8 cellular contexts compared by ENCODE assay signal in genomic region chr1:234373938-234374240, GRCh38. TPM values are rescaled to one million over a fixed set of nuclear protein-coding genes. Genes with fewer than 3 reads are reported as not detected.
DNase-seq lines count a peak whose midpoint lies in the region; ATAC-seq lines count a peak whose summit lies in the region.

No MANE protein-coding gene starts in this region.

- no peaks in the 10 kb centered on the region for H3K9me3 Mint-ChIP-seq in activated CD8-positive, alpha-beta T cell treated with anti-CD3 and anti-CD28 coated beads, Interleukin-2, amount 10 ng/mL, durations not matched to agents 7 days and 5 days (ENCODE audit: insufficient read depth)
- no peaks in the 10 kb centered on the region for H3K9me3 Mint-ChIP-seq in stimulated activated naive CD8-positive, alpha-beta T cell treated with anti-CD3 and anti-CD28 coated beads, Interleukin-15, Interleukin-2, amounts not matched to agents 100 ng/mL and 50 ng/mL, for 24 hours

- DNase-seq in activated CD8-positive, alpha-beta T cell treated with anti-CD3 and anti-CD28 coated beads, Interleukin-2, amount 10 ng/mL, durations not matched to agents 7 days and 5 days = no peak
- DNase-seq in iPS DF 6.9 (ENCODE audit: low read depth, low spot score) = no peak
- DNase-seq in inferior parietal cortex (ENCODE audit: extremely low spot score) = no peak
- DNase-seq in midbrain (lab: John Stamatoyannopoulos, UW) = no peak
- DNase-seq in medulla oblongata (ENCODE audit: extremely low spot score) = no peak

- peak overlapping the region; percentile 97 for H3K4me3 Mint-ChIP-seq in activated CD8-positive, alpha-beta T cell treated with anti-CD3 and anti-CD28 coated beads, Interleukin-2, amount 10 ng/mL, durations not matched to agents 7 days and 5 days
- peak overlapping the region; percentile 96 for H3K4me3 Mint-ChIP-seq in stimulated activated naive CD8-positive, alpha-beta T cell treated with anti-CD3 and anti-CD28 coated beads, Interleukin-15, Interleukin-2, amounts not matched to agents 100 ng/mL and 50 ng/mL, for 24 hours

- no peaks in the 10 kb centered on the region for H3K27me3 Mint-ChIP-seq in activated CD8-positive, alpha-beta T cell treated with anti-CD3 and anti-CD28 coated beads, Interleukin-2, amount 10 ng/mL, durations not matched to agents 7 days and 5 days (ENCODE audit: low read depth)
- H3K27me3 Mint-ChIP-seq in stimulated activated naive CD8-positive, alpha-beta T cell treated with anti-CD3 and anti-CD28 coated beads, Interleukin-15, Interleukin-2, amounts not matched to agents 100 ng/mL and 50 ng/mL, for 24 hours = no peaks in the 10 kb centered on the region

- CTCF ChIA-PET in activated CD8-positive, alpha-beta T cell treated with anti-CD3 and anti-CD28 coated beads, Interleukin-2, amount 10 ng/mL, durations not matched to agents 7 days and 5 days (lab: Charles Lee) = interaction anchor here (0.8 to 3.9 kb wide), 8 partner anchors 10 to 203 kb away, joined by 3 to 17 read pairs (median 8); no protein-coding TSS in a partner anchor

- H3K36me3 Mint-ChIP-seq in activated CD8-positive, alpha-beta T cell treated with anti-CD3 and anti-CD28 coated beads, Interleukin-2, amount 10 ng/mL, durations not matched to agents 7 days and 5 days (ENCODE audit: low read depth) = peaks cover 42% of the 10 kb centered on the region
- peaks cover 37% of the 10 kb centered on the region for H3K36me3 Mint-ChIP-seq in stimulated activated naive CD8-positive, alpha-beta T cell treated with anti-CD3 and anti-CD28 coated beads, Interleukin-15, Interleukin-2, amounts not matched to agents 100 ng/mL and 50 ng/mL, for 24 hours (ENCODE audit: low read depth)

- peak; percentile 6 for ATAC-seq in GM18870 (IDR thresholded peaks at IDR 0.05; ENCODE audit: unreplicated experiment)
- ATAC-seq in HG02885 (IDR thresholded peaks at IDR 0.05; ENCODE audit: poor library complexity, unreplicated experiment) = peak; percentile 15
- ATAC-seq in activated CD8-positive, alpha-beta T cell treated with anti-CD3 and anti-CD28 coated beads, Interleukin-2, amount 10 ng/mL, durations not matched to agents 7 days and 5 days = peak; percentile 38

- H3K4me1 Mint-ChIP-seq in activated CD8-positive, alpha-beta T cell treated with anti-CD3 and anti-CD28 coated beads, Interleukin-2, amount 10 ng/mL, durations not matched to agents 7 days and 5 days (ENCODE audit: low read depth) = peaks cover 37% of the 10 kb centered on the region
- peaks cover 64% of the 10 kb centered on the region for H3K4me1 Mint-ChIP-seq in stimulated activated naive CD8-positive, alpha-beta T cell treated with anti-CD3 and anti-CD28 coated beads, Interleukin-15, Interleukin-2, amounts not matched to agents 100 ng/mL and 50 ng/mL, for 24 hours (ENCODE audit: low read depth)

- peak overlapping the region; percentile 96 for H3K4me3 ChIP-seq in iPS DF 6.9 (ENCODE audit: low read length)

- POLR2A ChIA-PET in activated CD8-positive, alpha-beta T cell treated with anti-CD3 and anti-CD28 coated beads, Interleukin-2, amount 10 ng/mL, durations not matched to agents 7 days and 5 days (lab: Charles Lee) = interaction anchor here (0.6 to 2.0 kb wide), 15 partner anchors 8 to 729 kb away, joined by 3 to 24 read pairs (median 3); partner anchors contain the start of gene IRF2BP2

- peak overlapping the region; percentile 100 for H3K27ac Mint-ChIP-seq in activated CD8-positive, alpha-beta T cell treated with anti-CD3 and anti-CD28 coated beads, Interleukin-2, amount 10 ng/mL, durations not matched to agents 7 days and 5 days
- H3K27ac Mint-ChIP-seq in stimulated activated naive CD8-positive, alpha-beta T cell treated with anti-CD3 and anti-CD28 coated beads, Interleukin-15, Interleukin-2, amounts not matched to agents 100 ng/mL and 50 ng/mL, for 24 hours = peak overlapping the region; percentile 99

- H3K36me3 ChIP-seq in iPS DF 6.9 (ENCODE audit: control insufficient read depth, insufficient read depth, low read length) = peaks cover 11% of the 10 kb centered on the region; the same call in 1 of the 2 replicates

- no peaks in the 10 kb centered on the region for H3K27me3 ChIP-seq in iPS DF 6.9 (ENCODE audit: control insufficient read depth, insufficient read depth, low read length)

- WGBS in iPS DF 6.9 (ENCODE audit: insufficient coverage, insufficient read length) = no CpG with 5 or more reads among the region's 6 CpGs

- H3K27ac ChIP-seq in iPS DF 6.9 (ENCODE audit: low read length) = no peak overlapping the region

- H3K4me1 ChIP-seq in iPS DF 6.9 (ENCODE audit: control insufficient read depth, insufficient read depth, low read length) = no peaks in the 10 kb centered on the region

- no peaks in the 10 kb centered on the region for H3K9me3 ChIP-seq in iPS DF 6.9 (ENCODE audit: control insufficient read depth, insufficient read depth, low read length)

RNA-seq across cellular contexts. Expression of gene COA6, which starts 0.6 kb away (rescaled TPM):
- 10 to 100 TPM; 39.2 to 40.0 TPM for total RNA-seq in activated CD8-positive, alpha-beta T cell treated with anti-CD3 and anti-CD28 coated beads, Interleukin-2, amount 10 ng/mL, durations not matched to agents 7 days and 5 days
